In the genomic region with DNA sequence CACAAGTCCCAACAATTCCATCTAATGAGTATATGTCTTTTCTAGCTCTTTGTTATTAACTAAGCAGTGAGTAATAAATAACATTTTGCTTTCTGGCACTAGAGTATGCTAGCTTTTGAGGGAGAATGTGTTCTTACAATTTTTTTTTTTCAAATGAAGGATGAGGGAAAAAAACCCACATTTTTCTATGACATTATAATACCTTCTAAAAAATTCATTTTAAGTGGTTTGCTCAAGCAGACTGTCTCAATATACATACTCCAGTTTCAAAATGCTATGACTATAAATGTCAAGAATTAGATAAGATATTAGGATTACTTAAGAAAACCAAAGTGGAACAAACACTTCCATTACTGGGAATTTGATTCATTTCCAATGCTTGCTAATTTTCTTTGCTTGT, we compare ENCODE assay signal across 19 cellular contexts.
"Had no signal": no experiment of that assay in that cellular context is flagged by ENCODE, and none has a peak within 500 bp of the region (broad histone marks: within the 10 kb centered on the region; RNA-seq: fewer than 3 reads in every experiment).

No MANE protein-coding gene starts in this region.

- H3K4me1 Mint-ChIP-seq: activated naive CD4-positive, alpha-beta T cell treated with anti-CD3 and anti-CD28 coated beads, Interleukin-2, amount 50 U/mL, for 24 hours; immature natural killer cell; stimulated activated naive B cell treated with anti-CD40 and anti-IgM and Interleukin-4, amounts not matched to agents 10 μg/mL and 1 μg/mL and 100 μg/mL, for 72 hours had no signal

- H3K27ac Mint-ChIP-seq: activated naive CD4-positive, alpha-beta T cell treated with anti-CD3 and anti-CD28 coated beads, Interleukin-2, amount 50 U/mL, for 24 hours; immature natural killer cell; progenitor cell of endocrine pancreas; stimulated activated naive B cell treated with anti-CD40 and anti-IgM and Interleukin-4, amounts not matched to agents 10 μg/mL and 1 μg/mL and 100 μg/mL, for 72 hours had no signal

- ATAC-seq: stimulated activated naive B cell treated with anti-CD40 and anti-IgM and Interleukin-4, amounts not matched to agents 10 μg/mL and 1 μg/mL and 100 μg/mL, for 72 hours had no signal

- H3K4me3 ChIP-seq: coronary artery, esophagus squamous epithelium, left ventricle myocardium inferior, sigmoid colon, transverse colon had no signal

- H3K9me3 ChIP-seq: esophagus squamous epithelium, left ventricle myocardium inferior, sigmoid colon, transverse colon had no signal

- H3K27ac ChIP-seq: esophagus squamous epithelium, left ventricle myocardium inferior, sigmoid colon, transverse colon, WERI-Rb-1 had no signal

- DNase-seq: activated CD4-positive, CD25-positive, alpha-beta regulatory T cell treated with anti-CD3 and anti-CD28 coated beads, Interleukin-2, amount 50 U/mL, for 72 hours; activated gamma-delta T cell treated with Interleukin-2 at 50 U/mL for 16 hours; activated T-cell treated with anti-CD3 and anti-CD28 coated beads, Interleukin-2, amount 50 U/mL, for 1 hour; cerebellar nuclear complex; esophagus squamous epithelium; foreskin fibroblast; immature natural killer cell; left ventricle myocardium inferior; mammary epithelial cell; retina; sigmoid colon; stimulated activated CD4-positive, alpha-beta T cell treated with anti-CD3 and anti-CD28 coated beads, Interleukin-2, amount 100 ng/mL, for 48 hours; stimulated activated CD8-positive, alpha-beta memory T cell treated with anti-CD3 and anti-CD28 coated beads, Interleukin-4, amount 100 ng/mL, for 48 hours; stimulated activated naive B cell treated with anti-CD40 and anti-IgM and Interleukin-4, amounts not matched to agents 10 μg/mL and 1 μg/mL and 100 μg/mL, for 72 hours; transverse colon; WERI-Rb-1 had no signal

- H3K36me3 Mint-ChIP-seq: activated naive CD4-positive, alpha-beta T cell treated with anti-CD3 and anti-CD28 coated beads, Interleukin-2, amount 50 U/mL, for 24 hours; immature natural killer cell; stimulated activated naive B cell treated with anti-CD40 and anti-IgM and Interleukin-4, amounts not matched to agents 10 μg/mL and 1 μg/mL and 100 μg/mL, for 72 hours had no signal

- H3K4me1 ChIP-seq: sigmoid colon, transverse colon had no signal

- H3K9me3 Mint-ChIP-seq: activated naive CD4-positive, alpha-beta T cell treated with anti-CD3 and anti-CD28 coated beads, Interleukin-2, amount 50 U/mL, for 24 hours; stimulated activated naive B cell treated with anti-CD40 and anti-IgM and Interleukin-4, amounts not matched to agents 10 μg/mL and 1 μg/mL and 100 μg/mL, for 72 hours had no signal

- H3K36me3 ChIP-seq: esophagus squamous epithelium, left ventricle myocardium inferior, sigmoid colon, transverse colon, WERI-Rb-1 had no signal

- H3K27me3 ChIP-seq: sigmoid colon, transverse colon had no signal

- H3K4me3 Mint-ChIP-seq: activated naive CD4-positive, alpha-beta T cell treated with anti-CD3 and anti-CD28 coated beads, Interleukin-2, amount 50 U/mL, for 24 hours; immature natural killer cell; stimulated activated naive B cell treated with anti-CD40 and anti-IgM and Interleukin-4, amounts not matched to agents 10 μg/mL and 1 μg/mL and 100 μg/mL, for 72 hours had no signal
